Comparison of ENCODE assay signal across 9 cellular contexts in genomic region chr3:132549890-132550578, GRCh38. TPM values are rescaled to one million over a fixed set of nuclear protein-coding genes. Genes with fewer than 3 reads are reported as not detected.
DNase-seq lines count a peak whose midpoint lies in the region; ATAC-seq and TF ChIP-seq lines count a peak whose summit lies in the region.
"Had no signal": no experiment of that assay in that cellular context is flagged by ENCODE, and none has a peak within 500 bp of the region (broad histone marks: within the 10 kb centered on the region; RNA-seq: fewer than 3 reads in every experiment).

No MANE protein-coding gene starts in this region.

- H3K27ac ChIP-seq in RWPE2 (ENCODE audit: poor library complexity, severe bottlenecking) (no peak overlapping the region), testis (no peak overlapping the region)

- peaks cover 28% of the 10 kb centered on the region for H3K4me1 Mint-ChIP-seq in activated CD4-positive, alpha-beta T cell treated with anti-CD3 and anti-CD28 coated beads for 36 hours
- H3K4me1 Mint-ChIP-seq in T-helper 17 cell, result no peaks in the 10 kb centered on the region

- H3K36me3 Mint-ChIP-seq in activated CD4-positive, alpha-beta T cell treated with anti-CD3 and anti-CD28 coated beads for 36 hours (ENCODE audit: low read depth), result peaks cover 6% of the 10 kb centered on the region
- H3K36me3 Mint-ChIP-seq in T-helper 17 cell (ENCODE audit: low read depth), result peaks cover 3% of the 10 kb centered on the region
- H3K36me3 Mint-ChIP-seq: naive B cell had no signal

- no peaks in the 10 kb centered on the region for H3K9me3 ChIP-seq in RWPE2 (ENCODE audit: severe bottlenecking)
- H3K9me3 ChIP-seq in T-helper 17 cell (ENCODE audit: control insufficient read depth, low read length, poor library complexity, severe bottlenecking), result no peaks in the 10 kb centered on the region
- H3K9me3 ChIP-seq in testis, result no peaks in the 10 kb centered on the region

- H3K4me3 ChIP-seq in RWPE2 (ENCODE audit: severe bottlenecking) (no peak overlapping the region), testis (no peak overlapping the region)

- CTCF ChIA-PET in activated CD4-positive, alpha-beta T cell treated with anti-CD3 and anti-CD28 coated beads for 36 hours (lab: Charles Lee), result interaction anchor here (1.0 to 1.9 kb wide), 3 partner anchors 10 to 13 kb away, joined by 3 to 5 read pairs (median 5); no protein-coding TSS in a partner anchor

- POLR2A ChIA-PET in activated CD4-positive, alpha-beta T cell treated with anti-CD3 and anti-CD28 coated beads for 36 hours (lab: Charles Lee), result no interaction called here

- ATAC-seq in activated CD4-positive, alpha-beta T cell treated with anti-CD3 and anti-CD28 coated beads for 36 hours, result peak; percentile 86
- ATAC-seq in HG02678 (IDR thresholded peaks at IDR 0.05; ENCODE audit: unreplicated experiment) (peak; percentile 77), RWPE2 (ENCODE audit: low read depth) (peak; percentile 84), T-helper 17 cell (no peak), left lobe of liver (no peak)

- H3K4me1 ChIP-seq in RWPE2 (ENCODE audit: insufficient read depth, poor library complexity, severe bottlenecking), result peaks cover 9% of the 10 kb centered on the region
- H3K4me1 ChIP-seq in testis, result peaks cover 11% of the 10 kb centered on the region

- no peaks in the 10 kb centered on the region for H3K36me3 ChIP-seq in RWPE2 (ENCODE audit: low read depth)
- no peaks in the 10 kb centered on the region for H3K36me3 ChIP-seq in testis (ENCODE audit: low read depth, missing control alignments)

- no peak for TF ChIP-seq CTCF in RWPE2 (IDR thresholded peaks at IDR 0.05; ENCODE audit: poor library complexity, severe bottlenecking)
- TF ChIP-seq CTCF in testis (IDR thresholded peaks at IDR 0.05), result no peak

- peak overlapping the region; percentile 32 for H3K4me3 Mint-ChIP-seq in activated CD4-positive, alpha-beta T cell treated with anti-CD3 and anti-CD28 coated beads for 36 hours
- H3K4me3 Mint-ChIP-seq in T-helper 17 cell, result no peak overlapping the region
- H3K4me3 Mint-ChIP-seq: naive B cell had no signal

- DNase-seq in activated CD4-positive, alpha-beta T cell treated with anti-CD3 and anti-CD28 coated beads for 36 hours, result peak; percentile 14
- no peak for DNase-seq in activated CD4-positive, alpha-beta T cell treated with anti-CD3 and anti-CD28 coated beads for 1 hour
- no peak for DNase-seq in RWPE2 (ENCODE audit: low spot score)
- peak; percentile 40 for DNase-seq in non-pigmented ciliary epithelial cell (ENCODE audit: low read depth)
- DNase-seq in T-helper 17 cell, result no peak
- no peak for DNase-seq in testis
- DNase-seq in left lobe of liver (ENCODE audit: low spot score), result no peak
- DNase-seq: naive B cell had no signal

- intact Hi-C loops in activated CD4-positive, alpha-beta T cell treated with anti-CD3 and anti-CD28 coated beads for 36 hours (cut with DNase I, micrococcal nuclease), result loop anchor here (1.0 to 2.0 kb wide), 2 partner anchors 19 kb away; no protein-coding TSS in a partner anchor
- intact Hi-C loops in testis (cut with DNase I; ENCODE audit: low total_unique reads), result no loop called here

- H3K27me3 ChIP-seq in RWPE2 (ENCODE audit: insufficient read depth, poor library complexity, severe bottlenecking), result no peaks in the 10 kb centered on the region
- no peaks in the 10 kb centered on the region for H3K27me3 ChIP-seq in testis

- H3K27me3 Mint-ChIP-seq in activated CD4-positive, alpha-beta T cell treated with anti-CD3 and anti-CD28 coated beads for 36 hours, result no peaks in the 10 kb centered on the region
- H3K27me3 Mint-ChIP-seq in T-helper 17 cell, result no peaks in the 10 kb centered on the region
- H3K27me3 Mint-ChIP-seq: naive B cell had no signal

- no peak for TF ChIP-seq POLR2A in testis (IDR thresholded peaks at IDR 0.05)

- H3K27ac Mint-ChIP-seq in activated CD4-positive, alpha-beta T cell treated with anti-CD3 and anti-CD28 coated beads for 36 hours, result peak overlapping the region; percentile 94
- no peak overlapping the region for H3K27ac Mint-ChIP-seq in T-helper 17 cell

- peaks cover 2% of the 10 kb centered on the region for H3K9me3 Mint-ChIP-seq in activated CD4-positive, alpha-beta T cell treated with anti-CD3 and anti-CD28 coated beads for 36 hours (ENCODE audit: low read depth)
- H3K9me3 Mint-ChIP-seq: naive B cell had no signal

RNA-seq across cellular contexts. Expression of gene ACKR4, which starts 47.0 kb away (rescaled TPM):
- total RNA-seq in activated CD4-positive, alpha-beta T cell treated with anti-CD3 and anti-CD28 coated beads for 36 hours, result under 1 TPM; 0.09 TPM
- total RNA-seq in T-helper 17 cell (under 1 TPM in 1 of 2 donors, not detected in 1; 0.32 TPM), testis (under 1 TPM in 1 of 2 donors, not detected in 1; 0.16 TPM), left lobe of liver (not detected)
- polyA plus RNA-seq in testis (ENCODE audit: insufficient read depth, low read depth, low replicate concordance), result 1.2 TPM

Comparison
In these comparisons a context has a peak if more than half of its experiments do, and no peak if none do; other contexts are left out.
1. DNase-seq: peak in activated CD4-positive, alpha-beta T cell treated with anti-CD3 and anti-CD28 coated beads for 36 hours (single experiment) and non-pigmented ciliary epithelial cell (single experiment); none in activated CD4-positive, alpha-beta T cell treated with anti-CD3 and anti-CD28 coated beads for 1 hour (single experiment), RWPE2 (single experiment), T-helper 17 cell (0 of 3), testis (single experiment) and left lobe of liver (single experiment).
2. ATAC-seq: peak in activated CD4-positive, alpha-beta T cell treated with anti-CD3 and anti-CD28 coated beads for 36 hours (single experiment), HG02678 (single experiment) and RWPE2 (single experiment); none in T-helper 17 cell (single experiment) and left lobe of liver (single experiment).